Comparison of ENCODE assay signal across 24 cellular contexts in genomic region chr6:14431375-14432330, GRCh38.
DNase-seq lines count a peak whose midpoint lies in the region; ATAC-seq and TF ChIP-seq lines count a peak whose summit lies in the region.
"Had no signal": no experiment of that assay in that cellular context is flagged by ENCODE, and none has a peak within 500 bp of the region (broad histone marks: within the 10 kb centered on the region; RNA-seq: fewer than 3 reads in every experiment).

No MANE protein-coding gene starts in this region.

- WGBS in heart left ventricle, 4 donors = 32 to 40% (median 36%) methylated on average over 14 of the region's 14 CpGs
- 86 to 88% methylated on average over 14 of the region's 14 CpGs for WGBS in sigmoid colon, 2 donors
- WGBS in lower leg skin, 2 donors = 40 to 42% methylated on average over 14 of the region's 14 CpGs

- H3K27ac ChIP-seq in heart left ventricle (peak overlapping the region in 11 of 12 donors; percentile 30 to 80 (median 50)), sigmoid colon (peak overlapping the region in 2 of 4 donors; percentile 52 to 80)
- H3K27ac ChIP-seq: hepatocyte, KMS-11 had no signal

- peak; percentile 92 to 96 (median 93) for ATAC-seq in heart left ventricle
- ATAC-seq: activated CD8-positive, alpha-beta T cell treated with anti-CD3 and anti-CD28 coated beads for 36 hours had no signal

- DNase-seq in NCI-H2171 treated with DMSO at 0.1 percent for 48 hours (lab: John Stamatoyannopoulos, UW) (peak; percentile 23), NCI-H2171 (lab: John Stamatoyannopoulos, UW) (no peak), NCI-H82 treated with DMSO at 0.1 percent for 48 hours (lab: John Stamatoyannopoulos, UW; ENCODE audit: unreplicated experiment) (peak; percentile 52), heart left ventricle (peak in 2 of 5 donors; percentile 49 to 60), sigmoid colon (no peak), globus pallidus (ENCODE audit: low spot score) (no peak), A172 (ENCODE audit: low spot score) (no peak), lower leg skin (ENCODE audit: low spot score in 2 of 2) (no peak)
- DNase-seq: 8988T; activated CD8-positive, alpha-beta T cell treated with anti-CD3 and anti-CD28 coated beads for 36 hours; activated T-cell treated with anti-CD3 and anti-CD28 coated beads for 4 hours; amygdala; central memory CD4-positive, alpha-beta T cell; DND-41; immature natural killer cell; naive B cell; NCI-H1105; NCI-H2081 treated with DMSO at 0.1 percent for 48 hours; NCI-H524; nucleus accumbens; stimulated activated CD4-positive, alpha-beta T cell treated with anti-CD3 and anti-CD28 coated beads, Interleukin-12 subunit alpha, Interleukin-12 subunit beta, amount 100 ng/mL, for 4 hours; trophoblast cell had no signal

- H3K4me3 ChIP-seq in heart left ventricle = peak overlapping the region; percentile 2 to 59 (median 40)
- peak overlapping the region in 3 of 4 donors; percentile 6 to 24 (median 13) for H3K4me3 ChIP-seq in sigmoid colon
- no peak overlapping the region for H3K4me3 ChIP-seq in lower leg skin (ENCODE audit: low read depth, poor library complexity, severe bottlenecking)
- H3K4me3 ChIP-seq: hepatocyte had no signal

- no peak for TF ChIP-seq POLR2A in heart left ventricle (IDR thresholded peaks at IDR 0.05)
- no peak for TF ChIP-seq POLR2A in sigmoid colon (IDR thresholded peaks at IDR 0.05)
- no peak for TF ChIP-seq POLR2A in lower leg skin (IDR thresholded peaks at IDR 0.05)

- no peaks in the 10 kb centered on the region for H3K36me3 ChIP-seq in heart left ventricle
- no peaks in the 10 kb centered on the region for H3K36me3 ChIP-seq in sigmoid colon

- no peaks in the 10 kb centered on the region for H3K9me3 ChIP-seq in heart left ventricle
- H3K9me3 ChIP-seq in sigmoid colon = no peaks in the 10 kb centered on the region

- TF ChIP-seq EP300 in sigmoid colon (IDR thresholded peaks at IDR 0.05) = no peak

- peaks cover 0 to 21% (median 0%) of the 10 kb centered on the region in 12 donors for H3K4me1 ChIP-seq in heart left ventricle
- peaks cover 0 to 14% (median 4%) of the 10 kb centered on the region in 4 donors for H3K4me1 ChIP-seq in sigmoid colon

- no peak for TF ChIP-seq CTCF in heart left ventricle (IDR thresholded peaks at IDR 0.05)
- no peak for TF ChIP-seq CTCF in sigmoid colon (IDR thresholded peaks at IDR 0.05)
- TF ChIP-seq CTCF in lower leg skin (IDR thresholded peaks at IDR 0.05) = no peak

- no peaks in the 10 kb centered on the region for H3K27me3 ChIP-seq in heart left ventricle
- H3K27me3 ChIP-seq in sigmoid colon = no peaks in the 10 kb centered on the region
- H3K27me3 ChIP-seq: hepatocyte had no signal

- intact Hi-C loops in heart left ventricle (cut with DNase I) (loop anchor here in 3 of 10 donors (2.0 to 10.0 kb wide), 7 partner anchors 67 to 813 kb away; partner anchors contain the start of gene JARID2 (in 1 of the 3)), sigmoid colon (cut with DNase I) (no loop called here), lower leg skin (cut with DNase I; ENCODE audit: low total_unique reads) (no loop called here)

Comparison
In these comparisons a context has a peak if more than half of its experiments do, and no peak if none do; other contexts are left out.
1. DNase-seq: peak in NCI-H2171 treated with DMSO at 0.1 percent for 48 hours (single experiment) and NCI-H82 treated with DMSO at 0.1 percent for 48 hours (single experiment); none in NCI-H2171 (single experiment), sigmoid colon (single experiment), globus pallidus (single experiment), A172 (single experiment) and lower leg skin (0 of 2).